ENCODE assay signal across 14 cellular contexts in the genomic region with DNA sequence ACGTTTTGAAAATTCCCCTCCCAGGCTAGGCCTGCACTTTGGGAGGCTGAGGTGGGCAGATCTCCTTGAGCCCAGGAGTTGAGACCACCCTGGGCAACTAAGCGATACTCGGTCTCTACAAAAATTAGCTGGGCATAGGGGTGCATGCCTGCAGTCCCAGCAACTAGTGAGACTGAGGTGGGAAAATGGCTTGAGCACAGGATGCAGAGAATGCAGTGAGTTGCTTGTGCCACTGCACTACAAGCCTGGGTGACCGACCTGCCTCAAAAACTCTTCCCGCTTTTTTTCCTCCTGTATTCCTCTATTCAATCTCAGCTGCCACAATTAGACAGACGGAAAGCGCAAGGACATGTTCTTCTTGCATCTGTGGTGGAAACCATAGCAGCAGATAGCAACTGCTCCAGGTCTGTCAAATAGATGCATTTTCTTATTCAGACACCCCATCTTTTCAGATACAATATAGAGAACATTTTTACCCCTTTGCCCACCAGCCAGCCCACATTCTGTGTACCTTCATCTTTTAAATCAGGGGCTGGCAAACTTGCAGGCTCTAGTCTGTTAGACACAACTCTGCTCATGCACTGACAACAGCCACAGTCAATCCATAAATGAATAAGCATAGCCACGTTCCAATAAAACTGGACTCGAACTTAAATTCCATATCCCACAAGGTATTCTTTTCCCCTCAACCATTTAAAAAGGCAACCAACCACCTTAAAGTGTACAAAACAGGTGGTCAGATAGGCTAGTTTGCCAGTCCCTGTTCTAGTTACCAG. TPM values are rescaled to one million over a fixed set of nuclear protein-coding genes. Genes with fewer than 3 reads are reported as not detected.
A peak's percentile ranks its signal among the peaks of the same experiment; 100 is the strongest.
DNase-seq lines count a peak whose midpoint lies in the region; ATAC-seq, FAIRE-seq and TF ChIP-seq lines count a peak whose summit lies in the region.
"Had no signal": no experiment of that assay in that cellular context is flagged by ENCODE, and none has a peak within 500 bp of the region (broad histone marks: within the 10 kb centered on the region; RNA-seq: fewer than 3 reads in every experiment).

No MANE protein-coding gene starts in this region.

- no peak overlapping the region for H2BK15ac ChIP-seq in H1 (ENCODE audit: low read length)

- TF ChIP-seq POLR2A in H1 (IDR thresholded peaks at IDR 0.05; ENCODE audit: control extremely low read depth in 1 of 2, low read depth in 2 of 2, low read length in 2 of 2): peak; percentile 64 to 86

- H3K79me1 ChIP-seq in H1 (ENCODE audit: low read depth, low read length): 0 out of 2 replicates have a peak, but pooled peaks cover 3% of the 10 kb centered on the region

- TF ChIP-seq EP300 in H1 (IDR thresholded peaks at IDR 0.05; ENCODE audit: borderline replicate concordance in 1 of 2, low read depth in 2 of 2, low read length in 2 of 2): no peak

- no peak overlapping the region for H2AFZ ChIP-seq in H1 (ENCODE audit: low read length)

- no peak overlapping the region for H4K5ac ChIP-seq in H1 (ENCODE audit: insufficient read length, low read depth, low read length)

- H4K8ac ChIP-seq in H1 (ENCODE audit: extremely low read depth, insufficient read depth, low read length): no peak overlapping the region

- H3K9ac ChIP-seq in H1 (replicated peaks in 1 of 4; ENCODE audit: extremely low read depth in 1 of 4, low read depth in 3 of 4, low read length in 3 of 4): no peak overlapping the region; a peak in 1 of 7 replicates
- H3K9ac ChIP-seq in skeletal muscle tissue (ENCODE audit: low read depth in 1 of 3, low read length in 3 of 3): peak overlapping the region in 2 of 3 donors; percentile 12 to 40

- H4K20me1 ChIP-seq in H1 (replicated peaks in 1 of 2; ENCODE audit: control insufficient read depth in 1 of 2, insufficient read depth in 2 of 2, low read length in 2 of 2): peaks cover 22 to 24% of the 10 kb centered on the region in 2 experiments

- H3K4me3 ChIP-seq in H1 (ENCODE audit: extremely low read depth in 1 of 4, insufficient read depth in 2 of 4, low read depth in 3 of 4, low read length in 4 of 4): no peak overlapping the region
- no peak overlapping the region for H3K4me3 ChIP-seq in skeletal muscle tissue (ENCODE audit: low read length in 3 of 3)

- peaks cover 78% of the 10 kb centered on the region for H3K36me3 Mint-ChIP-seq in activated CD4-positive, alpha-beta T cell treated with anti-CD3 and anti-CD28 coated beads, Interleukin-2, amount 10 ng/mL, durations not matched to agents 24 days and 14 days (ENCODE audit: low read depth)

- H3K36me3 ChIP-seq in H1 (ENCODE audit: control insufficient read depth in 2 of 4, insufficient read depth in 4 of 4, low read length in 3 of 4) (peaks cover 39 to 62% (median 48%) of the 10 kb centered on the region in 4 experiments), skeletal muscle tissue (ENCODE audit: control insufficient read depth in 3 of 3, insufficient read depth in 3 of 3, low read length in 3 of 3) (peaks cover 50 to 57% (median 52%) of the 10 kb centered on the region in 3 donors)

- H3K9me3 Mint-ChIP-seq in activated CD4-positive, alpha-beta T cell treated with anti-CD3 and anti-CD28 coated beads, Interleukin-2, amount 10 ng/mL, durations not matched to agents 24 days and 14 days: no peaks in the 10 kb centered on the region
- H3K9me3 Mint-ChIP-seq: nephron had no signal

- no peak overlapping the region for H3K18ac ChIP-seq in H1 (ENCODE audit: extremely low read depth, low read length)

- no peak overlapping the region for H3K4me2 ChIP-seq in H1 (ENCODE audit: insufficient read depth in 1 of 2, low read depth in 2 of 2, low read length in 2 of 2)

- no peak overlapping the region for H2AK5ac ChIP-seq in H1 (ENCODE audit: low read depth, low read length)

- POLR2A ChIA-PET in RWPE1 (lab: Yijun Ruan, JAX; ENCODE audit: low non-redundant PET) (no interaction called here), H1 (lab: Charles Lee; ENCODE audit: partially characterized antibody) (interaction anchor here (1.3 to 16.2 kb wide), 6 partner anchors 11 to 288 kb away, joined by 3 to 319 read pairs (median 10); no protein-coding TSS in a partner anchor)

- H4K91ac ChIP-seq in H1 (replicated peaks; ENCODE audit: insufficient read length, low read length): no peak overlapping the region

- 90% methylated on average over 9 of the region's 9 CpGs; no CpG with 5 or more reads in 1 of the 2 experiments for WGBS in H1 (ENCODE audit: extremely low coverage in 1 of 2, insufficient coverage in 1 of 2, insufficient read length in 1 of 2, insufficient replicate concordance in 2 of 2, low coverage in 1 of 2, low lambda C conversion rate in 2 of 2, missing lambda C conversion rate in 1 of 2), 2 experiments

- no peak overlapping the region for H3K4ac ChIP-seq in H1 (replicated peaks; ENCODE audit: insufficient read length, low read depth, low read length)

- H3K27me3 Mint-ChIP-seq in activated CD4-positive, alpha-beta T cell treated with anti-CD3 and anti-CD28 coated beads, Interleukin-2, amount 10 ng/mL, durations not matched to agents 24 days and 14 days: no peaks in the 10 kb centered on the region

- ATAC-seq in HG02610 (IDR thresholded peaks at IDR 0.05; ENCODE audit: unreplicated experiment) (no peak), GM21526 (IDR thresholded peaks at IDR 0.05; ENCODE audit: low FRiP score, unreplicated experiment) (no peak)

- CTCF ChIA-PET in RWPE1 (lab: Yijun Ruan, JAX): interaction anchor here (0.5 to 1.1 kb wide), 2 partner anchors 26 to 289 kb away, joined by 3 to 5 read pairs; no protein-coding TSS in a partner anchor
- CTCF ChIA-PET in H1 (lab: Charles Lee; ENCODE audit: partially characterized antibody): no interaction called here

- H3K27me3 ChIP-seq in H1 (replicated peaks in 1 of 4; ENCODE audit: control insufficient read depth in 3 of 4, extremely low read depth in 1 of 4, insufficient read depth in 3 of 4, low read length in 3 of 4) (no peaks in the 10 kb centered on the region), skeletal muscle tissue (ENCODE audit: control insufficient read depth in 3 of 3, insufficient read depth in 3 of 3, low read length in 3 of 3) (no peaks in the 10 kb centered on the region)

- H3K4me1 ChIP-seq in H1 (replicated peaks in 1 of 4; ENCODE audit: control insufficient read depth in 3 of 4, insufficient read depth in 4 of 4, low read length in 3 of 4) (peaks cover 0 to 6% (median 2%) of the 10 kb centered on the region in 4 experiments; a peak in 5 of 7 replicates), skeletal muscle tissue (ENCODE audit: control insufficient read depth in 3 of 3, insufficient read depth in 3 of 3, low read length in 3 of 3) (peaks cover 63 to 74% (median 65%) of the 10 kb centered on the region in 3 donors)

- H3K56ac ChIP-seq in H1 (replicated peaks; ENCODE audit: insufficient read length, low read depth, low read length): no peak overlapping the region

- no peak overlapping the region for H2BK20ac ChIP-seq in H1 (ENCODE audit: low read length)

- H2BK120ac ChIP-seq in H1 (replicated peaks; ENCODE audit: low read depth, low read length): no peak overlapping the region

- H3K4me3 Mint-ChIP-seq in activated CD4-positive, alpha-beta T cell treated with anti-CD3 and anti-CD28 coated beads, Interleukin-2, amount 10 ng/mL, durations not matched to agents 24 days and 14 days: peak overlapping the region; percentile 99

- H3K9me3 ChIP-seq in H1 (ENCODE audit: insufficient read depth in 2 of 2, low read depth in 1 of 2, low read length in 1 of 2) (no peaks in the 10 kb centered on the region), skeletal muscle tissue (ENCODE audit: control insufficient read depth in 3 of 3, low read length in 3 of 3) (no peaks in the 10 kb centered on the region)

- peak overlapping the region; percentile 13 for H3K27ac Mint-ChIP-seq in activated CD4-positive, alpha-beta T cell treated with anti-CD3 and anti-CD28 coated beads, Interleukin-2, amount 10 ng/mL, durations not matched to agents 24 days and 14 days

- DNase-seq in activated CD4-positive, alpha-beta T cell treated with anti-CD3 and anti-CD28 coated beads, Interleukin-2, amount 10 ng/mL, durations not matched to agents 24 days and 14 days: peak; percentile 62
- no peak for DNase-seq in activated CD4-positive, alpha-beta T cell treated with anti-CD3 and anti-CD28 coated beads, Interleukin-2, amount 50 U/mL, for 4 hours
- DNase-seq in RWPE1 (ENCODE audit: low spot score): no peak
- DNase-seq in H1 (ENCODE audit: low read depth in 1 of 2, low spot score in 2 of 2): no peak
- DNase-seq in HK-2 (ENCODE audit: unreplicated experiment): no peak
- DNase-seq: ACHN; activated effector memory CD4-positive, alpha-beta T cell treated with anti-CD3 and anti-CD28 coated beads, Interleukin-2, amount 50 U/mL, for 16 hours; MV-4-11; stimulated activated CD4-positive, alpha-beta T cell treated with anti-CD3 and anti-CD28 coated beads, Interleukin-2, amount 100 ng/mL, for 24 hours; substantia nigra had no signal

- H2BK12ac ChIP-seq in H1 (ENCODE audit: low read depth, low read length): no peak overlapping the region

- no peak for TF ChIP-seq CTCF in RWPE1 (conservative IDR thresholded peaks at IDR 0.05; ENCODE audit: low read depth)
- no peak for TF ChIP-seq CTCF in H1 (IDR thresholded peaks at IDR 0.05; ENCODE audit: control extremely low read depth in 1 of 3, insufficient read depth in 1 of 3, low read depth in 1 of 3, low read length in 3 of 3)

- H3K23ac ChIP-seq in H1 (ENCODE audit: insufficient read length): no peak overlapping the region

- TF ChIP-seq RAD21 in H1 (IDR thresholded peaks at IDR 0.05 in 1 of 2, conservative IDR thresholded peaks at IDR 0.05 in 1 of 2; ENCODE audit: low read depth in 2 of 2, low read length in 2 of 2): no peak

- H3K14ac ChIP-seq in H1 (ENCODE audit: insufficient read length): no peak overlapping the region

- H3K4me1 Mint-ChIP-seq in activated CD4-positive, alpha-beta T cell treated with anti-CD3 and anti-CD28 coated beads, Interleukin-2, amount 10 ng/mL, durations not matched to agents 24 days and 14 days: peaks cover 77% of the 10 kb centered on the region

- H3K23me2 ChIP-seq in H1 (ENCODE audit: low read depth, low read length): peaks cover 7% of the 10 kb centered on the region; the same call in 1 of the 2 replicates

- H3K79me2 ChIP-seq in H1 (ENCODE audit: control insufficient read depth in 1 of 2, insufficient read depth in 2 of 2, low read length in 2 of 2): peaks cover 9 to 34% of the 10 kb centered on the region in 2 experiments

- intact Hi-C loops in activated CD4-positive, alpha-beta T cell treated with anti-CD3 and anti-CD28 coated beads, Interleukin-2, amount 10 ng/mL, durations not matched to agents 24 days and 14 days (cut with micrococcal nuclease): loop anchor here (1.0 kb wide), 1 partner anchor 58 kb away; no protein-coding TSS in a partner anchor

- peak overlapping the region; percentile 60 for H3K27ac ChIP-seq in RWPE1
- H3K27ac ChIP-seq in H1 (ENCODE audit: low read depth, low read length): no peak overlapping the region
- peak overlapping the region; percentile 4 for H3K27ac ChIP-seq in skeletal muscle tissue (ENCODE audit: low read depth, low read length)

- no peak for FAIRE-seq in H1 (lab: Jason Lieb, UNC)

- no peak overlapping the region for H2BK5ac ChIP-seq in H1 (ENCODE audit: low read depth, low read length)

RNA-seq across cellular contexts. Expression of a gene that starts 4.8 kb away (rescaled TPM):
- 2,188 and 2,224 TPM in 2 replicates for total RNA-seq in activated CD4-positive, alpha-beta T cell treated with anti-CD3 and anti-CD28 coated beads, Interleukin-2, amount 10 ng/mL, durations not matched to agents 24 days and 14 days
- 2,279 and 2,327 TPM in 2 replicates for total RNA-seq in H1 (2021; fragmentation: NEBNext Ultra II Directional; extraction: Animal tissue kit (Norgen Biotek cat#: 25700))
- polyA plus RNA-seq in H1 (2011; rRNA removed): 1,570 and 2,245 TPM in 2 replicates
- 3,127 TPM for polyA plus RNA-seq in H1 (2011; cell fraction: cytosol; rRNA removed)
- polyA plus RNA-seq in H1 (2011; cell fraction: nucleus; rRNA removed): 656 TPM
- 2,057 to 3,095 TPM (median 2,368 TPM) in 4 replicates for polyA plus RNA-seq in H1 (2012, experiment 1 of 2)
- 1,830 TPM for polyA plus RNA-seq in H1 (2012, experiment 2 of 2)
- polyA plus RNA-seq in H1 (2013, experiment 1 of 2): 2,071 TPM
- 2,093 TPM for polyA plus RNA-seq in H1 (2013, experiment 2 of 2)
- 622 and 832 TPM in 2 replicates for polyA minus RNA-seq in H1 (2011; rRNA and poly(A)+ RNA removed)
- polyA minus RNA-seq in H1 (2011; cell fraction: cytosol; rRNA and poly(A)+ RNA removed): 706 TPM
- 799 TPM for polyA minus RNA-seq in H1 (2011; cell fraction: nucleus; rRNA and poly(A)+ RNA removed)
- 4,283 TPM for total RNA-seq in skeletal muscle tissue

Comparison
In these comparisons a context has a peak if more than half of its experiments do, and no peak if none do; other contexts are left out.
1. H3K9ac ChIP-seq: peak in skeletal muscle tissue (2 of 3); none in H1 (0 of 4).